In the genomic region with DNA sequence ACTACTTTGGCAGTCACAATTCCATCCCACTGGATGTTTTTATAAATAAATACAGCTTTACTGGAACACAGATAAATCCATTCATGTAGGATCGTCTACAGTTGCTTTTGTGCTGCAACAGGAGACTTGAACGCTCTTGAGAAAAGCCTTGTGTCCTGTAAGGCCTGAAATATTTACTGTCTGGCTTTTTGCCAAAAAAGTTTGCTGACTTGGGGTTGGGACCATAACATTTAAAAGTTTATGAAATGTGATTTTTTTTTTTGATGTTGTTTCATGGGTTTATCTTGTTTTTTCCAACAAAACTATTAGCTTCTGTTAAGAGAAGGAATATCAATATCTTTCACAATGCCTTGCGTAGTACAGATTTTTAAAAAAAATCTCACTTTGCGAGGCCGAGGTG, we compare ENCODE assay signal across 31 cellular contexts.
A peak's percentile ranks its signal among the peaks of the same experiment; 100 is the strongest.
DNase-seq lines count a peak whose midpoint lies in the region; ATAC-seq, FAIRE-seq and TF ChIP-seq lines count a peak whose summit lies in the region.
"Had no signal": no experiment of that assay in that cellular context is flagged by ENCODE, and none has a peak within 500 bp of the region (broad histone marks: within the 10 kb centered on the region; RNA-seq: fewer than 3 reads in every experiment).

No MANE protein-coding gene starts in this region.

- H3K36me3 ChIP-seq in HepG2 (replicated peaks in 1 of 2; ENCODE audit: control insufficient read depth in 1 of 2, insufficient read depth in 2 of 2, low read length in 2 of 2) (no peaks in the 10 kb centered on the region), right lobe of liver (no peaks in the 10 kb centered on the region), K562 (ENCODE audit: control insufficient read depth, insufficient read depth, low read length) (no peaks in the 10 kb centered on the region), prostate gland (no peaks in the 10 kb centered on the region)
- H3K36me3 ChIP-seq: BE2C; BLaER1; BLaER1 treated with 17β-estradiol and CSF1 and Interleukin-3, amounts not matched to agents 10 nM and 100 nM had no signal

- in situ Hi-C loops in HepG2 (cut with HindIII; ENCODE audit: extremely low pct_ligation_motif_present, low pct_unique_long_range_greater_than_20kb): no loop called here
- in situ Hi-C loops in K562 (cut with MboI): no loop called here

- no peak for DNase-seq in HepG2 (ENCODE audit: low spot score)
- no peak for DNase-seq in right lobe of liver
- DNase-seq in K562 (ENCODE audit: extremely low read depth in 1 of 4, low spot score in 3 of 4): peak in 1 of 4 experiments; percentile 5
- no peak for DNase-seq in prostate gland (ENCODE audit: low spot score)
- DNase-seq: 8988T; ACHN; AML-193; BE2C; C1 segment of cervical spinal cord; Caco-2; Calu3; CD4-positive, alpha-beta memory T cell; CD4-positive, alpha-beta T cell; CD4-positive, CD25-positive, alpha-beta regulatory T cell; CD8-positive, alpha-beta memory T cell; CD8-positive, alpha-beta T cell; COR-L47; DMS 273 treated with DMSO at 0.1 percent for 48 hours; DMS153; DMS53; DMS79; DMS79 treated with DMSO at 0.1 percent for 48 hours; DND-41; EL had no signal

- H3K9ac ChIP-seq in HepG2 (ENCODE audit: insufficient read depth, low read depth, low read length) (no peak overlapping the region), K562 (ENCODE audit: insufficient read depth in 1 of 2, low read depth in 2 of 2, low read length in 2 of 2) (no peak overlapping the region)
- H3K9ac ChIP-seq: BLaER1; BLaER1 treated with 17β-estradiol and CSF1 and Interleukin-3, amounts not matched to agents 10 nM and 100 nM had no signal

- TF ChIP-seq EP300 in HepG2 (IDR thresholded peaks at IDR 0.05; ENCODE audit: low read depth in 2 of 2, low read length in 2 of 2) (no peak), HepG2 (CRISPR knock-in tag; IDR thresholded peaks at IDR 0.05; ENCODE audit: borderline replicate concordance) (no peak), K562 (IDR thresholded peaks at IDR 0.05; ENCODE audit: low read length) (no peak)

- TF ChIP-seq POLR2A in HepG2 (IDR thresholded peaks at IDR 0.05; ENCODE audit: insufficient read depth in 1 of 2, low read depth in 2 of 2, low read length in 2 of 2) (no peak), right lobe of liver (IDR thresholded peaks at IDR 0.05) (no peak), K562 (conservative IDR thresholded peaks at IDR 0.05) (no peak), prostate gland (IDR thresholded peaks at IDR 0.05) (no peak)

- ATAC-seq in HepG2: no peak
- ATAC-seq in right lobe of liver: no peak
- no peak for ATAC-seq in K562
- ATAC-seq: A549; CD8-positive, alpha-beta T cell had no signal

- H2AFZ ChIP-seq in HepG2 (ENCODE audit: low read length) (no peak overlapping the region), K562 (ENCODE audit: low read depth, low read length) (no peak overlapping the region)

- H3K4me3 ChIP-seq in HepG2 (replicated peaks in 1 of 3; ENCODE audit: insufficient read depth in 1 of 3, low read depth in 2 of 3, low read length in 3 of 3): no peak overlapping the region
- H3K4me3 ChIP-seq in right lobe of liver: no peak overlapping the region
- no peak overlapping the region for H3K4me3 ChIP-seq in K562
- H3K4me3 ChIP-seq in prostate gland: no peak overlapping the region
- H3K4me3 ChIP-seq: A549; BLaER1; BLaER1 treated with 17β-estradiol and CSF1 and Interleukin-3, amounts not matched to agents 10 nM and 100 nM had no signal

- TF ChIP-seq CTCF in HepG2 (CRISPR knock-in tag; IDR thresholded peaks at IDR 0.05): no peak
- no peak for TF ChIP-seq CTCF in right lobe of liver (IDR thresholded peaks at IDR 0.05)
- no peak for TF ChIP-seq CTCF in K562 (IDR thresholded peaks at IDR 0.05 in 2 of 3, conservative IDR thresholded peaks at IDR 0.05 in 1 of 3; ENCODE audit: insufficient read depth in 2 of 3, low read depth in 1 of 3, low read length in 3 of 3)
- TF ChIP-seq CTCF in prostate gland (IDR thresholded peaks at IDR 0.05): no peak

- BruUV-seq in HepG2 (replicated peaks; lab: Mats Ljungman, UMichigan) (no TSS peak), K562 (replicated peaks; lab: Mats Ljungman, UMichigan) (no TSS peak)

- H4K20me1 ChIP-seq in HepG2 (ENCODE audit: insufficient read depth, low read length) (no peaks in the 10 kb centered on the region), K562 (replicated peaks; ENCODE audit: control insufficient read depth, insufficient read depth, low read length) (no peaks in the 10 kb centered on the region)
- H4K20me1 ChIP-seq: BLaER1; BLaER1 treated with 17β-estradiol and CSF1 and Interleukin-3, amounts not matched to agents 10 nM and 100 nM had no signal

- no peak for TF ChIP-seq RAD21 in HepG2 (CRISPR knock-in tag; IDR thresholded peaks at IDR 0.05)
- TF ChIP-seq RAD21 in K562 (CRISPR knock-in tag; conservative IDR thresholded peaks at IDR 0.05 in 1 of 2, IDR thresholded peaks at IDR 0.05 in 1 of 2): no peak

- 44% methylated on average over 5 of the region's 5 CpGs for WGBS in HepG2 (ENCODE audit: low lambda C conversion rate)
- 57% methylated on average over 5 of the region's 5 CpGs for WGBS in right lobe of liver (ENCODE audit: insufficient coverage, low coverage, low lambda C conversion rate, missing lambda C conversion rate)
- WGBS in K562 (ENCODE audit: insufficient coverage, low coverage, missing lambda C conversion rate): 7% methylated on average over 5 of the region's 5 CpGs
- WGBS in prostate gland: 80% methylated on average over 5 of the region's 5 CpGs

- H3K4me2 ChIP-seq in HepG2 (ENCODE audit: low read depth, low read length): no peak overlapping the region
- H3K4me2 ChIP-seq in K562 (ENCODE audit: insufficient read depth, low read length): no peak overlapping the region
- H3K4me2 ChIP-seq: A549; BLaER1; BLaER1 treated with 17β-estradiol and CSF1 and Interleukin-3, amounts not matched to agents 10 nM and 100 nM had no signal

- H3K79me2 ChIP-seq in HepG2 (ENCODE audit: insufficient read depth, low read length) (no peaks in the 10 kb centered on the region), K562 (ENCODE audit: control insufficient read depth, insufficient read depth, low read length) (no peaks in the 10 kb centered on the region)

- POLR2A ChIA-PET in HepG2 (lab: Yijun Ruan, JAX) (no interaction called here), K562 (lab: Yijun Ruan, JAX) (no interaction called here)

- H3K27ac ChIP-seq in HepG2 (ENCODE audit: extremely low read length, insufficient read depth, low read length) (no peak overlapping the region), right lobe of liver (no peak overlapping the region), K562 (ENCODE audit: extremely low read depth, low read depth, low read length) (no peak overlapping the region), prostate gland (no peak overlapping the region)
- H3K27ac ChIP-seq: 22Rv1; A549; BLaER1; BLaER1 treated with 17β-estradiol and CSF1 and Interleukin-3, amounts not matched to agents 10 nM and 100 nM; C4-2B had no signal

- no peaks in the 10 kb centered on the region for H3K9me1 ChIP-seq in K562 (ENCODE audit: control insufficient read depth, insufficient read depth, low read length)

- FAIRE-seq in HepG2 (lab: Jason Lieb, UNC) (no peak), K562 (lab: Jason Lieb, UNC) (no peak)
- FAIRE-seq: A204.1, D721Med had no signal

- no peaks in the 10 kb centered on the region for H3K27me3 ChIP-seq in HepG2 (ENCODE audit: control insufficient read depth in 1 of 2, insufficient read depth in 2 of 2, low read length in 2 of 2)
- H3K27me3 ChIP-seq in right lobe of liver: no peaks in the 10 kb centered on the region
- H3K27me3 ChIP-seq in K562 (ENCODE audit: control insufficient read depth in 2 of 2, insufficient read depth in 2 of 2, low read length in 2 of 2): no peaks in the 10 kb centered on the region
- H3K27me3 ChIP-seq in prostate gland (replicated peaks; ENCODE audit: insufficient read depth): no peaks in the 10 kb centered on the region
- H3K27me3 ChIP-seq: BE2C; BLaER1; BLaER1 treated with 17β-estradiol and CSF1 and Interleukin-3, amounts not matched to agents 10 nM and 100 nM had no signal

- intact Hi-C loops in HepG2 (cut with micrococcal nuclease; ENCODE audit: unreplicated experiment): no loop called here
- intact Hi-C loops in right lobe of liver (cut with DNase I): no loop called here
- intact Hi-C loops in K562 (cut with micrococcal nuclease): no loop called here
- intact Hi-C loops in prostate gland (cut with DNase I): no loop called here

- H3K9me3 ChIP-seq in HepG2 (ENCODE audit: low read length) (no peaks in the 10 kb centered on the region), right lobe of liver (no peaks in the 10 kb centered on the region), K562 (replicated peaks; ENCODE audit: control insufficient read depth, insufficient read depth, low read depth, low read length) (no peaks in the 10 kb centered on the region), prostate gland (no peaks in the 10 kb centered on the region)
- H3K9me3 ChIP-seq: A549, BE2C, BLaER1, Caco-2 had no signal

- CTCF ChIA-PET in HepG2 (lab: Yijun Ruan, JAX; ENCODE audit: low intra/inter-chr PET ratio, low total read pairs): no interaction called here
- CTCF ChIA-PET in K562 (lab: Yijun Ruan, JAX; ENCODE audit: low intra/inter-chr PET ratio): no interaction called here

- H3K4me1 ChIP-seq in HepG2 (ENCODE audit: insufficient read depth, low read length) (no peaks in the 10 kb centered on the region), right lobe of liver (no peaks in the 10 kb centered on the region), K562 (replicated peaks in 1 of 2; ENCODE audit: control insufficient read depth in 2 of 2, insufficient read depth in 2 of 2, low read length in 2 of 2) (no peaks in the 10 kb centered on the region), prostate gland (replicated peaks) (no peaks in the 10 kb centered on the region)
- H3K4me1 ChIP-seq: A549; BE2C; BLaER1; BLaER1 treated with 17β-estradiol and CSF1 and Interleukin-3, amounts not matched to agents 10 nM and 100 nM; Caco-2 had no signal

TF ChIP-seq in HepG2, 621 proteins besides CTCF, POLR2A, EP300 and RAD21:
- TF ChIP-seq LCORL (IDR thresholded peaks at IDR 0.05) (peak; percentile 39; the same call in 1 of the 2 replicates), LCORL (CRISPR knock-in tag; IDR thresholded peaks at IDR 0.05) (no peak), PCBP2 (optimal IDR thresholded peaks at IDR 0.05; ENCODE audit: low read depth, low read length, poor library complexity, severe bottlenecking) (no peak)

TF ChIP-seq in K562, 482 proteins besides CTCF, POLR2A, EP300 and RAD21:
- TF ChIP-seq NFIX (CRISPR knock-in tag; IDR thresholded peaks at IDR 0.05; ENCODE audit: low read depth) (peak; percentile 58), NFIC (IDR thresholded peaks at IDR 0.05) (peak; percentile 90), ZNF212 (CRISPR knock-in tag; IDR thresholded peaks at IDR 0.05) (no peak)
